ENCODE assay signal across 10 cellular contexts in the genomic region with DNA sequence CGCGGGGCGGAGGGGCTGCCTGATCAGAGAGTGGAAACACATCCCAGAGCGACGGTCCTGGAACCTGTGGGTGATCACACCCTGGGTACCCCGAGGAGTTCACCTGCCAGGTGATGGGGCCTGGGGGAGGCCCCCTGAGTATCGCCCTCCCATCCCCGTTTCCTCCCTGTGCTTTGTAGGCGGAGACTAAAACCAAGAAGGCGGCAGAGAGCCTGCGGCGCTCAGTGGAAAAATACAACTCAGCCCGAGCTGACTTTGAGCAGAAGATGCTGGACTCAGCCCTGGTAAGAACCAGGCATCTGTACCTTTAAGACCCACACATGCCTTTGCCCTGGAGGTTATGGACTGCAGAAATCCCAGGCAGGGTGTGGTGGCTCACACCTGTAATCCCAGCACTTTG. TPM values are rescaled to one million over a fixed set of nuclear protein-coding genes. Genes with fewer than 3 reads are reported as not detected.
"Had no signal": no experiment of that assay in that cellular context is flagged by ENCODE, and none has a peak within 500 bp of the region (broad histone marks: within the 10 kb centered on the region; RNA-seq: fewer than 3 reads in every experiment).

No MANE protein-coding gene starts in this region.

- H3K4me3 ChIP-seq: GM23248, HAP-1, K562 had no signal

- DNase-seq: GM23248, GOT3, HFFc6, IMR-90 had no signal

- ATAC-seq: HCT116, K562 had no signal

- H3K9me3 ChIP-seq: HAP-1 had no signal

- H3K9me3 Mint-ChIP-seq: HFFc6 had no signal

- H3K27ac Mint-ChIP-seq: HFFc6 had no signal

- H2AFZ ChIP-seq: GM23248 had no signal

- H3K4me3 Mint-ChIP-seq: HFFc6 had no signal

- H3K4me1 ChIP-seq: HAP-1 had no signal

- H3K27ac ChIP-seq: GM23248 had no signal

RNA-seq across cellular contexts. Expression of a gene that starts 24.3 kb away (rescaled TPM):
- total RNA-seq: GM23248, H4, HFFc6, IMR-90 had no signal
- polyA plus RNA-seq: GM23248, IMR-90 had no signal

RNA-seq across cellular contexts. Expression of a gene that starts 50.7 kb away (rescaled TPM):
- total RNA-seq: GM23248, H4, H7, HFFc6, HT-29, IMR-90, K562 had no signal
- polyA plus RNA-seq: GM23248, IMR-90, K562 had no signal
